ENCODE assay signal across 8 cellular contexts in the genomic region with DNA sequence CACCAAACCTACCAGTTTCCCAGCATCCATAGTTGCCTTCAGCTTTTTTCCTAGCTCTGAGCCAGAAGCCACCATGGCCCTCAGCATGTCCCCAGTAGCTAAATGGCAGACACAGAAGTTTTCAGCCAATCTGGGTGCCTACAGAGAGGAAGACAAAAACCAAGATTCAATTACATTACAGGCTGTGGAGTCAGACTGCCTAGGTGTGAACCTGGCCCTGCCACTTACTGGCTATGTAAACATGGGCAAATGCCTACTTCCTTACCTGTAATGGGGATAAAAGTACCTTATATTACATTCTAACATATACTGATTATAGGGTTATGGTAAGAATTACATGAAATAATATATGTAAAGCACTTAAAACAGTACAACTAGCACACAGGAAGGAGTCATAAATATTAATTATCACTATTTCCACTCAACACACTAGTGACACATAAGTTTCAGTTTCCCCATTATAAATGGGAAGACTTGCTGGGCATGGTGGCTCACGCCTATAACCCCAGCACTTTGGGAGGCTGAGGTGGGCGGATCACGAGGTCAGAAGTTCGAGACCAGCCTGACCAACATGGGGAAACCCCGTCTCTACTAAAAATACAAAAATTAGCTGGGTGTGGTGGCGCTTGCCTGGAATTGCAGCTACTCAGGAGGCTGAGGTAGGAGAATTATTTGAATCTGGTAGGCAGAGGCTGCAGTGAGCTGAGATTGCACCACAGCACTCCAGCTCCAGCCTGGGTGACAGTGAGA. TPM values are rescaled to one million over a fixed set of nuclear protein-coding genes. Genes with fewer than 3 reads are reported as not detected.
DNase-seq lines count a peak whose midpoint lies in the region; ATAC-seq and TF ChIP-seq lines count a peak whose summit lies in the region.
"Not testable (repeated sequence)": the region's sequence is repeated elsewhere in the genome, so short reads cannot be mapped to it uniquely, and the experiment has no call there.

No MANE protein-coding gene starts in this region.

- not testable (repeated sequence) for H3K27me3 ChIP-seq in PC-9 (ENCODE audit: insufficient read depth, low read depth)

- peaks cover 91% of the 10 kb centered on the region for H3K36me3 Mint-ChIP-seq in activated T-cell treated with anti-CD3 and anti-CD28 coated beads, Interleukin-2, amount 50 U/mL, for 24 hours (ENCODE audit: low read depth)
- peaks cover 46% of the 10 kb centered on the region for H3K36me3 Mint-ChIP-seq in activated naive CD8-positive, alpha-beta T cell treated with anti-CD3 and anti-CD28 coated beads for 36 hours
- peaks cover 25% of the 10 kb centered on the region for H3K36me3 Mint-ChIP-seq in memory B cell

- DNase-seq in PC-9; memory B cell (ENCODE audit: low spot score in 2 of 2): not testable (repeated sequence)
- peak; percentile 52 to 63 for DNase-seq in activated CD4-positive, alpha-beta T cell treated with anti-CD3 and anti-CD28 coated beads, Interleukin-2, amount 50 U/mL, for 4 hours
- DNase-seq in activated T-cell treated with anti-CD3 and anti-CD28 coated beads, Interleukin-2, amount 50 U/mL, for 24 hours = peak; percentile 86
- DNase-seq in activated naive CD8-positive, alpha-beta T cell treated with anti-CD3 and anti-CD28 coated beads for 36 hours = peak; percentile 80
- DNase-seq in stimulated activated CD4-positive, alpha-beta T cell treated with anti-CD3 and anti-CD28 coated beads, Interleukin-2, amount 100 ng/mL, for 24 hours = peak; percentile 81
- DNase-seq in stimulated activated CD8-positive, alpha-beta memory T cell treated with anti-CD3 and anti-CD28 coated beads, Interleukin-4, amount 100 ng/mL, for 48 hours = peak; percentile 84

- H3K36me3 ChIP-seq in PC-9 (ENCODE audit: low read depth) = peaks cover 42% of the 10 kb centered on the region

- H3K27ac ChIP-seq in C4-2B = peak overlapping the region; percentile 14; the same call in 1 of the 2 replicates
- not testable (repeated sequence) for H3K27ac ChIP-seq in PC-9

- H3K9me3 Mint-ChIP-seq in activated T-cell treated with anti-CD3 and anti-CD28 coated beads, Interleukin-2, amount 50 U/mL, for 24 hours; activated naive CD8-positive, alpha-beta T cell treated with anti-CD3 and anti-CD28 coated beads for 36 hours; memory B cell: not testable (repeated sequence)

- H3K79me2 ChIP-seq in PC-9 (ENCODE audit: low read depth) = peaks cover 77% of the 10 kb centered on the region

- H3K4me3 ChIP-seq in PC-9 = not testable (repeated sequence)

- H3K4me2 ChIP-seq in PC-9 = 0 out of 2 replicates have a peak overlapping the region, but pooled peaks have one; percentile 3

- not testable (repeated sequence) for BruUV-seq in PC-9 (replicated peaks; lab: Mats Ljungman, UMichigan)

- POLR2A ChIA-PET in PC-9 (lab: Charles Lee; ENCODE audit: unreplicated experiment) = not testable (repeated sequence)

- H3K27ac Mint-ChIP-seq in activated T-cell treated with anti-CD3 and anti-CD28 coated beads, Interleukin-2, amount 50 U/mL, for 24 hours = peak overlapping the region; percentile 95
- peak overlapping the region; percentile 88 for H3K27ac Mint-ChIP-seq in activated naive CD8-positive, alpha-beta T cell treated with anti-CD3 and anti-CD28 coated beads for 36 hours
- not testable (repeated sequence) for H3K27ac Mint-ChIP-seq in memory B cell

- H3K9me3 ChIP-seq in PC-9 (ENCODE audit: insufficient read depth, low read depth) = not testable (repeated sequence)

- peaks cover 68% of the 10 kb centered on the region for H3K4me1 Mint-ChIP-seq in activated T-cell treated with anti-CD3 and anti-CD28 coated beads, Interleukin-2, amount 50 U/mL, for 24 hours (ENCODE audit: low read depth)
- H3K4me1 Mint-ChIP-seq in activated naive CD8-positive, alpha-beta T cell treated with anti-CD3 and anti-CD28 coated beads for 36 hours = peaks cover 50% of the 10 kb centered on the region
- H3K4me1 Mint-ChIP-seq in memory B cell = peaks cover 17% of the 10 kb centered on the region

- not testable (repeated sequence) for H2AFZ ChIP-seq in PC-9

- CTCF ChIA-PET in PC-9 (lab: Charles Lee) = interaction anchor here (0.6 kb wide), 1 partner anchor 69 kb away, joined by 4 read pairs; no protein-coding TSS in a partner anchor

- not testable (repeated sequence) for H3K9me2 ChIP-seq in PC-9 (ENCODE audit: insufficient read depth)

- peaks cover 11% of the 10 kb centered on the region; the same call in 1 of the 2 replicates for H3K4me1 ChIP-seq in PC-9 (replicated peaks; ENCODE audit: insufficient read depth)

- intact Hi-C loops in PC-9 (cut with micrococcal nuclease; ENCODE audit: unreplicated experiment) = not testable (repeated sequence)

- peak overlapping the region; percentile 10 for H3K4me3 Mint-ChIP-seq in activated T-cell treated with anti-CD3 and anti-CD28 coated beads, Interleukin-2, amount 50 U/mL, for 24 hours
- H3K4me3 Mint-ChIP-seq in activated naive CD8-positive, alpha-beta T cell treated with anti-CD3 and anti-CD28 coated beads for 36 hours = peak overlapping the region; percentile 7
- H3K4me3 Mint-ChIP-seq in memory B cell = not testable (repeated sequence)

- TF ChIP-seq CTCF in C4-2B (conservative IDR thresholded peaks at IDR 0.05); PC-9 (conservative IDR thresholded peaks at IDR 0.05): not testable (repeated sequence)

- H4K20me1 ChIP-seq in PC-9 (ENCODE audit: insufficient read depth) = peaks cover 45% of the 10 kb centered on the region

- H3K27me3 Mint-ChIP-seq in activated T-cell treated with anti-CD3 and anti-CD28 coated beads, Interleukin-2, amount 50 U/mL, for 24 hours; activated naive CD8-positive, alpha-beta T cell treated with anti-CD3 and anti-CD28 coated beads for 36 hours; memory B cell: not testable (repeated sequence)

- peak; percentile 41 for ATAC-seq in memory B cell (ENCODE audit: low read depth)

- not testable (repeated sequence) for H3F3A ChIP-seq in PC-9 (ENCODE audit: insufficient read depth, low read depth)

RNA-seq across cellular contexts. Expression of gene AK2, which starts 12.1 kb away (rescaled TPM):
- total RNA-seq in PC-9 (2021) = 191 and 232 TPM in 2 replicates
- total RNA-seq in activated naive CD8-positive, alpha-beta T cell treated with anti-CD3 and anti-CD28 coated beads for 36 hours = 100 to 1,000 TPM; 372 to 389 TPM

RNA-seq across cellular contexts. Expression of gene AZIN2, which starts 56.3 kb away (rescaled TPM):
- total RNA-seq in PC-9 (2021) = 7.3 and 11.6 TPM in 2 replicates
- total RNA-seq in activated naive CD8-positive, alpha-beta T cell treated with anti-CD3 and anti-CD28 coated beads for 36 hours = 1 to 10 TPM; 1.8 to 3.6 TPM

RNA-seq across cellular contexts. Expression of gene RNF19B, which starts 60.0 kb away (rescaled TPM):
- total RNA-seq in PC-9 (2021) = 25.4 and 25.5 TPM in 2 replicates
- total RNA-seq in activated naive CD8-positive, alpha-beta T cell treated with anti-CD3 and anti-CD28 coated beads for 36 hours = 10 to 100 TPM in 1 of 2 experiments, 1 to 10 TPM in 1; 8.8 to 10.2 TPM
